Comparison of ENCODE assay signal across 19 cellular contexts in the genomic region with DNA sequence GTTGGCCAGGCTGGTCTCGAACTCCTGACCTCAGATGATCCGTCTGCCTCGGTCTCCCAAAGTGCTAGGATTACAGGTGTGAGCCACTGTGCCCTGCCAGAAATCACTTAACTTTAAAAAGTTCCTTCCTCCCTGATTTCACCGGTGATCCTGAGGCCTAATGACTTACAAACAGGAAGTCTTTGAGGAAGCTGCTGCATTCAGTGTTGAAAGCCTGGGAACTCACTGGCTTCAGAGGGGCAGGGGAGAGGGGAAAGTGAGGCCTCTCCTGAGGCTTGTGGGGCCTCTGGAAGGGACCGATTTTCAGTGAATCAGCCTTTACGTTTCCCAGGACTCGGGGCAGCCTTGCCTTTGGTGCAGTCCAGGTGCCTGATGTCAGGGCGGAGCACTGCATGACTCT. TPM values are rescaled to one million over a fixed set of nuclear protein-coding genes. Genes with fewer than 3 reads are reported as not detected.
"Had no signal": no experiment of that assay in that cellular context is flagged by ENCODE, and none has a peak within 500 bp of the region (broad histone marks: within the 10 kb centered on the region; RNA-seq: fewer than 3 reads in every experiment).

No MANE protein-coding gene starts in this region.

- H3K27me3 ChIP-seq: body of pancreas, ovary, stomach had no signal

- ATAC-seq: activated CD8-positive, alpha-beta memory T cell treated with anti-CD3 and anti-CD28 coated beads, Interleukin-2, amount 10 ng/mL, durations not matched to agents 7 days and 5 days; body of pancreas had no signal

- H3K9me3 ChIP-seq: body of pancreas, ovary, stomach, thoracic aorta had no signal

- DNase-seq: activated CD4-positive, alpha-beta T cell treated with anti-CD3 and anti-CD28 coated beads for 1 hour; activated CD4-positive, alpha-beta T cell treated with anti-CD3 and anti-CD28 coated beads, Interleukin-2, amount 50 U/mL, for 48 hours; activated CD8-positive, alpha-beta memory T cell treated with anti-CD3 and anti-CD28 coated beads, Interleukin-2, amount 10 ng/mL, durations not matched to agents 7 days and 5 days; activated effector memory CD4-positive, alpha-beta T cell treated with Interleukin-2 at 50 U/mL for 16 hours; activated T-cell treated with anti-CD3 and anti-CD28 coated beads, Interleukin-2, amount 50 U/mL, for 24 hours; amniotic stem cell; body of pancreas; central memory CD4-positive, alpha-beta T cell; cortex of kidney; effector memory CD4-positive, alpha-beta T cell; erythroblast; hippocampal formation; kidney glomerular epithelial cell; ovary; stimulated activated CD4-positive, alpha-beta T cell treated with anti-CD3 and anti-CD28 coated beads, Interleukin-4, amount 100 ng/mL, for 4 hours; stomach had no signal

- H3K36me3 ChIP-seq: ovary, stomach, thoracic aorta had no signal

- FAIRE-seq: urothelium cell line had no signal

- H3K27ac ChIP-seq: body of pancreas, ovary, stomach, thoracic aorta had no signal

- H3K4me3 ChIP-seq: body of pancreas, lung, ovary, stomach, thoracic aorta had no signal

RNA-seq across cellular contexts. Expression of a gene that starts 30.2 kb away (rescaled TPM):
- total RNA-seq: activated CD8-positive, alpha-beta memory T cell treated with anti-CD3 and anti-CD28 coated beads, Interleukin-2, amount 10 ng/mL, durations not matched to agents 7 days and 5 days had no signal
